1 cellular context compared by ENCODE assay signal in the genomic region with DNA sequence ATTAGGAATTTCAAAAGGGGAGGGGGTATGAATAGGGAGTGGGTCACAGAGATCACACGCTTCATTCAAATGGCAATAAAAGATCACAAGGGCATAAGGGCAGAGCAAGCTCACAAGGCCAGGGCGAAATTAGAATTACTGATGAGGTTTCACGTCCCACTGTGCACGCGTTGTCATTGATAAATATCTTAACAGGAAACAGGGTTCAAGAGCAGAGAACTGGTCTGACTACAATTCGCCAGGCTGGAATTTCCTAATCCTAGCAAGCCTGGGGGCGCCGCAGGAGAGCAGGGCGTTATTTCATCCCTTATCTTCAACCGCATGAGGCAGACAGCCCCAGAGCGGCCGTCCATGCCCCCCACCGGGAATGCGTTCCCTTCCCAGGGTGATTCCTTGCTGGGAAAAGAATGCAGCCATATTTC.
TF ChIP-seq lines count a peak whose summit lies in the region.

No MANE protein-coding gene starts in this region.

TF ChIP-seq in K562, 482 proteins besides CTCF, POLR2A, EP300 and RAD21 (continued from another document):
- TF ChIP-seq, protein P1, sequence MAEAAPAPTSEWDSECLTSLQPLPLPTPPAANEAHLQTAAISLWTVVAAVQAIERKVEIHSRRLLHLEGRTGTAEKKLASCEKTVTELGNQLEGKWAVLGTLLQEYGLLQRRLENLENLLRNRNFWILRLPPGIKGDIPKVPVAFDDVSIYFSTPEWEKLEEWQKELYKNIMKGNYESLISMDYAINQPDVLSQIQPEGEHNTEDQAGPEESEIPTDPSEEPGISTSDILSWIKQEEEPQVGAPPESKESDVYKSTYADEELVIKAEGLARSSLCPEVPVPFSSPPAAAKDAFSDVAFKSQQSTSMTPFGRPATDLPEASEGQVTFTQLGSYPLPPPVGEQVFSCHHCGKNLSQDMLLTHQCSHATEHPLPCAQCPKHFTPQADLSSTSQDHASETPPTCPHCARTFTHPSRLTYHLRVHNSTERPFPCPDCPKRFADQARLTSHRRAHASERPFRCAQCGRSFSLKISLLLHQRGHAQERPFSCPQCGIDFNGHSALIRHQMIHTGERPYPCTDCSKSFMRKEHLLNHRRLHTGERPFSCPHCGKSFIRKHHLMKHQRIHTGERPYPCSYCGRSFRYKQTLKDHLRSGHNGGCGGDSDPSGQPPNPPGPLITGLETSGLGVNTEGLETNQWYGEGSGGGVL (CRISPR knock-in tag; IDR thresholded peaks at IDR 0.05), result no peak
- TF ChIP-seq LARP7 (IDR thresholded peaks at IDR 0.05) (no peak), MED1 (CRISPR knock-in tag; IDR thresholded peaks at IDR 0.05; ENCODE audit: borderline replicate concordance) (no peak), SREBF2 (CRISPR knock-in tag; IDR thresholded peaks at IDR 0.05) (no peak), MTF1 (CRISPR knock-in tag; IDR thresholded peaks at IDR 0.05; ENCODE audit: borderline replicate concordance) (no peak), RBM39 (optimal IDR thresholded peaks at IDR 0.05; ENCODE audit: low read depth, low read length) (no peak)
- TF ChIP-seq, protein P2, sequence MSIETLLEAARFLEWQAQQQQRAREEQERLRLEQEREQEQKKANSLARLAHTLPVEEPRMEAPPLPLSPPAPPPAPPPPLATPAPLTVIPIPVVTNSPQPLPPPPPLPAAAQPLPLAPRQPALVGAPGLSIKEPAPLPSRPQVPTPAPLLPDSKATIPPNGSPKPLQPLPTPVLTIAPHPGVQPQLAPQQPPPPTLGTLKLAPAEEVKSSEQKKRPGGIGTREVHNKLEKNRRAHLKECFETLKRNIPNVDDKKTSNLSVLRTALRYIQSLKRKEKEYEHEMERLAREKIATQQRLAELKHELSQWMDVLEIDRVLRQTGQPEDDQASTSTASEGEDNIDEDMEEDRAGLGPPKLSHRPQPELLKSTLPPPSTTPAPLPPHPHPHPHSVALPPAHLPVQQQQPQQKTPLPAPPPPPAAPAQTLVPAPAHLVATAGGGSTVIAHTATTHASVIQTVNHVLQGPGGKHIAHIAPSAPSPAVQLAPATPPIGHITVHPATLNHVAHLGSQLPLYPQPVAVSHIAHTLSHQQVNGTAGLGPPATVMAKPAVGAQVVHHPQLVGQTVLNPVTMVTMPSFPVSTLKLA (conservative IDR thresholded peaks at IDR 0.05), result no peak
